10 cellular contexts compared by ENCODE assay signal in genomic region chr4:54085284-54085683, GRCh38. TPM values are rescaled to one million over a fixed set of nuclear protein-coding genes. Genes with fewer than 3 reads are reported as not detected.
DNase-seq lines count a peak whose midpoint lies in the region; ATAC-seq, FAIRE-seq and TF ChIP-seq lines count a peak whose summit lies in the region.
"Had no signal": no experiment of that assay in that cellular context is flagged by ENCODE, and none has a peak within 500 bp of the region (broad histone marks: within the 10 kb centered on the region; RNA-seq: fewer than 3 reads in every experiment).

No MANE protein-coding gene starts in this region.

- H3K27me3 ChIP-seq in HepG2 (ENCODE audit: control insufficient read depth in 1 of 2, insufficient read depth in 2 of 2, low read length in 2 of 2): no peaks in the 10 kb centered on the region
- H3K27me3 ChIP-seq in ascending aorta: no peaks in the 10 kb centered on the region

- H3K27ac ChIP-seq in HepG2 (ENCODE audit: extremely low read length, insufficient read depth, low read length) (peak overlapping the region; percentile 51), ascending aorta (no peak overlapping the region)

- no peak overlapping the region for H3K4me3 Mint-ChIP-seq in chondrocyte (ENCODE audit: unreplicated experiment)
- H3K4me3 Mint-ChIP-seq: activated CD4-positive, alpha-beta T cell treated with anti-CD3 and anti-CD28 coated beads, Interleukin-2, amount 10 ng/mL, durations not matched to agents 7 days and 5 days; natural killer cell treated with Interleukin-12 subunit alpha and Interleukin-12 subunit beta and Interleukin-15 and Interleukin-18, amount 100 ng/mL, for 72 hours had no signal

- CTCF ChIA-PET in HepG2 (lab: Yijun Ruan, JAX; ENCODE audit: low intra/inter-chr PET ratio, low total read pairs): no interaction called here

- no peak overlapping the region for H3K9ac ChIP-seq in HepG2 (ENCODE audit: insufficient read depth, low read depth, low read length)

- TF ChIP-seq RAD21 in HepG2 (CRISPR knock-in tag; IDR thresholded peaks at IDR 0.05): no peak

- ATAC-seq in HepG2: peak; percentile 84
- ATAC-seq in HG02973 (IDR thresholded peaks at IDR 0.05; ENCODE audit: unreplicated experiment): no peak
- ATAC-seq: natural killer cell treated with Interleukin-12 subunit alpha and Interleukin-12 subunit beta and Interleukin-15 and Interleukin-18, amount 100 ng/mL, for 72 hours had no signal

- TF ChIP-seq POLR2A in HepG2 (IDR thresholded peaks at IDR 0.05; ENCODE audit: insufficient read depth in 1 of 2, low read depth in 2 of 2, low read length in 2 of 2): no peak

- intact Hi-C loops in HepG2 (cut with micrococcal nuclease; ENCODE audit: unreplicated experiment): no loop called here
- intact Hi-C loops in ascending aorta (cut with DNase I): no loop called here

- peaks cover 35% of the 10 kb centered on the region for H3K4me1 Mint-ChIP-seq in chondrocyte (ENCODE audit: low read depth)
- H3K4me1 Mint-ChIP-seq: activated CD4-positive, alpha-beta T cell treated with anti-CD3 and anti-CD28 coated beads, Interleukin-2, amount 10 ng/mL, durations not matched to agents 7 days and 5 days had no signal

- BruUV-seq in HepG2 (replicated peaks; lab: Mats Ljungman, UMichigan): no TSS peak

- H3K9me3 Mint-ChIP-seq in chondrocyte (ENCODE audit: low read depth): no peaks in the 10 kb centered on the region
- H3K9me3 Mint-ChIP-seq: activated CD4-positive, alpha-beta T cell treated with anti-CD3 and anti-CD28 coated beads, Interleukin-2, amount 10 ng/mL, durations not matched to agents 7 days and 5 days; natural killer cell treated with Interleukin-12 subunit alpha and Interleukin-12 subunit beta and Interleukin-15 and Interleukin-18, amount 100 ng/mL, for 72 hours had no signal

- TF ChIP-seq CTCF in chondrocyte (IDR thresholded peaks at IDR 0.05) (no peak), HepG2 (CRISPR knock-in tag; IDR thresholded peaks at IDR 0.05) (no peak), ascending aorta (IDR thresholded peaks at IDR 0.05) (no peak)

- H3K27me3 Mint-ChIP-seq in chondrocyte (ENCODE audit: low read depth): no peaks in the 10 kb centered on the region

- in situ Hi-C loops in HepG2 (cut with HindIII; ENCODE audit: extremely low pct_ligation_motif_present, low pct_unique_long_range_greater_than_20kb): no loop called here

- FAIRE-seq in HepG2 (lab: Jason Lieb, UNC): peak; percentile 26

- no peak overlapping the region for H2AFZ ChIP-seq in HepG2 (ENCODE audit: low read length)

- no peak overlapping the region for H3K4me3 ChIP-seq in HepG2 (replicated peaks in 1 of 3; ENCODE audit: insufficient read depth in 1 of 3, low read depth in 2 of 3, low read length in 3 of 3)
- no peak overlapping the region for H3K4me3 ChIP-seq in ascending aorta

- no peaks in the 10 kb centered on the region for H3K79me2 ChIP-seq in HepG2 (ENCODE audit: insufficient read depth, low read length)

- H3K9me3 ChIP-seq in HepG2 (ENCODE audit: low read length) (no peaks in the 10 kb centered on the region), ascending aorta (no peaks in the 10 kb centered on the region)

- H3K27ac Mint-ChIP-seq in chondrocyte (ENCODE audit: unreplicated experiment): peak overlapping the region; percentile 20
- H3K27ac Mint-ChIP-seq: activated CD4-positive, alpha-beta T cell treated with anti-CD3 and anti-CD28 coated beads, Interleukin-2, amount 10 ng/mL, durations not matched to agents 7 days and 5 days; natural killer cell treated with Interleukin-12 subunit alpha and Interleukin-12 subunit beta and Interleukin-15 and Interleukin-18, amount 100 ng/mL, for 72 hours had no signal

- H3K4me2 ChIP-seq in HepG2 (ENCODE audit: low read depth, low read length): peak overlapping the region; percentile 9; the same call in 1 of the 2 replicates

- H3K36me3 Mint-ChIP-seq in chondrocyte (ENCODE audit: low read depth): no peaks in the 10 kb centered on the region
- H3K36me3 Mint-ChIP-seq: natural killer cell treated with Interleukin-12 subunit alpha and Interleukin-12 subunit beta and Interleukin-15 and Interleukin-18, amount 100 ng/mL, for 72 hours had no signal

- no peaks in the 10 kb centered on the region for H4K20me1 ChIP-seq in HepG2 (ENCODE audit: insufficient read depth, low read length)

- peak; percentile 88 for DNase-seq in AG08395 (ENCODE audit: low spot score)
- peak; percentile 35 for DNase-seq in MV-4-11 (lab: John Stamatoyannopoulos, UW)
- DNase-seq in chondrocyte (ENCODE audit: low spot score): no peak
- DNase-seq in HepG2 (ENCODE audit: low spot score): peak; percentile 91
- DNase-seq in ascending aorta (ENCODE audit: low spot score in 2 of 2): no peak
- no peak for DNase-seq in SKM-1 (lab: John Stamatoyannopoulos, UW; ENCODE audit: unreplicated experiment)
- no peak for DNase-seq in OCI-M2 (lab: John Stamatoyannopoulos, UW; ENCODE audit: unreplicated experiment)
- DNase-seq: activated CD4-positive, alpha-beta T cell treated with anti-CD3 and anti-CD28 coated beads, Interleukin-2, amount 10 ng/mL, durations not matched to agents 7 days and 5 days had no signal

- H3K36me3 ChIP-seq in HepG2 (replicated peaks in 1 of 2; ENCODE audit: control insufficient read depth in 1 of 2, insufficient read depth in 2 of 2, low read length in 2 of 2) (no peaks in the 10 kb centered on the region), ascending aorta (no peaks in the 10 kb centered on the region)

- H3K4me1 ChIP-seq in HepG2 (ENCODE audit: insufficient read depth, low read length) (peaks cover 49% of the 10 kb centered on the region), ascending aorta (peaks cover 0 to 9% of the 10 kb centered on the region in 2 donors)

- TF ChIP-seq EP300 in HepG2 (IDR thresholded peaks at IDR 0.05; ENCODE audit: low read depth in 2 of 2, low read length in 2 of 2) (peak in 1 of 2 experiments; percentile 32; a peak in 1 of 4 replicates), HepG2 (CRISPR knock-in tag; IDR thresholded peaks at IDR 0.05; ENCODE audit: borderline replicate concordance) (no peak)

- POLR2A ChIA-PET in HepG2 (lab: Yijun Ruan, JAX): interaction anchor here (0.8 to 1.2 kb wide), 4 partner anchors 15 to 23 kb away, joined by 3 to 4 read pairs (median 4); partner anchors contain the start of genes CHIC2 and GSX2

- whole genome bisulfite sequencing in HepG2 (ENCODE audit: low lambda C conversion rate): 15% methylated on average over 3 of the region's 3 CpGs

TF ChIP-seq in HepG2, 621 proteins besides CTCF, POLR2A, EP300 and RAD21 (continues in another document):
- TF ChIP-seq NFE2L1 (CRISPR knock-in tag; IDR thresholded peaks at IDR 0.05; ENCODE audit: borderline replicate concordance) (no peak), ZFP36 (IDR thresholded peaks at IDR 0.05; ENCODE audit: borderline replicate concordance, low read depth, low read length, partially characterized antibody) (no peak), ZNF563 (CRISPR knock-in tag; IDR thresholded peaks at IDR 0.05) (no peak)

RNA-seq across cellular contexts. Expression of gene GSX2, which starts 14.7 kb away (rescaled TPM):
- total RNA-seq in chondrocyte (not detected in 3 replicates), HepG2 (2016; rRNA removed; fragmentation: Illumina TruSeq; extraction: Trizol) (not detected in 2 replicates), ascending aorta (not detected)
- not detected in 2 replicates for total RNA-seq in HepG2 (2016; cell fraction: cytosol; rRNA removed; fragmentation: Illumina TruSeq; extraction: Trizol; ENCODE audit: low read depth)
- total RNA-seq in HepG2 (2016; cell fraction: insoluble cytoplasmic fraction; rRNA removed; fragmentation: Illumina TruSeq; extraction: Trizol): not detected in 2 replicates
- total RNA-seq in HepG2 (2016; cell fraction: membrane; rRNA removed; fragmentation: Illumina TruSeq; extraction: Trizol): not detected in 2 replicates
- not detected in 2 replicates for total RNA-seq in HepG2 (2016; cell fraction: nucleus; rRNA removed; fragmentation: Illumina TruSeq; extraction: Trizol)
- polyA plus RNA-seq in HepG2 (2011; rRNA removed): not detected in 2 replicates
- not detected in 2 replicates for polyA plus RNA-seq in HepG2 (2011; cell fraction: cytosol; rRNA removed)
- polyA plus RNA-seq in HepG2 (2011; cell fraction: nucleus; rRNA removed): not detected in 2 replicates
- polyA plus RNA-seq in HepG2 (2012): not detected in 2 replicates
- polyA plus RNA-seq in HepG2 (2016; cell fraction: cytosol; fragmentation: Illumina TruSeq; extraction: Trizol; ENCODE audit: low read depth): not detected in 2 replicates
- not detected in 2 replicates for polyA plus RNA-seq in HepG2 (2016; cell fraction: insoluble cytoplasmic fraction; fragmentation: Illumina TruSeq; extraction: Trizol; ENCODE audit: low read depth)
- polyA plus RNA-seq in HepG2 (2016; cell fraction: membrane; fragmentation: Illumina TruSeq; extraction: Trizol; ENCODE audit: low read depth): not detected in 2 replicates
- polyA plus RNA-seq in HepG2 (2016; cell fraction: nucleus; fragmentation: Illumina TruSeq; extraction: Trizol; ENCODE audit: insufficient read depth, low read depth): not detected in 2 replicates
- polyA minus RNA-seq in HepG2 (2011; rRNA and poly(A)+ RNA removed; ENCODE audit: low replicate concordance): not detected in 2 replicates
- not detected in 2 replicates for polyA minus RNA-seq in HepG2 (2011; cell fraction: cytosol; rRNA and poly(A)+ RNA removed)
- not detected in 2 replicates for polyA minus RNA-seq in HepG2 (2011; cell fraction: nucleus; rRNA and poly(A)+ RNA removed)
- total RNA-seq: activated CD4-positive, alpha-beta T cell treated with anti-CD3 and anti-CD28 coated beads, Interleukin-2, amount 10 ng/mL, durations not matched to agents 7 days and 5 days; natural killer cell treated with Interleukin-12 subunit alpha and Interleukin-12 subunit beta and Interleukin-15 and Interleukin-18, amount 100 ng/mL, for 72 hours had no signal

RNA-seq across cellular contexts. Expression of gene CHIC2, which starts 20.9 kb away (rescaled TPM):
- total RNA-seq in chondrocyte: 31.3 to 38.5 TPM (median 36.1 TPM) in 3 replicates
- total RNA-seq in HepG2 (2016; rRNA removed; fragmentation: Illumina TruSeq; extraction: Trizol): 16.6 and 17.2 TPM in 2 replicates
- 27.0 and 31.5 TPM in 2 replicates for total RNA-seq in HepG2 (2016; cell fraction: cytosol; rRNA removed; fragmentation: Illumina TruSeq; extraction: Trizol; ENCODE audit: low read depth)
- total RNA-seq in HepG2 (2016; cell fraction: insoluble cytoplasmic fraction; rRNA removed; fragmentation: Illumina TruSeq; extraction: Trizol): 18.8 and 19.3 TPM in 2 replicates
- 33.0 and 34.2 TPM in 2 replicates for total RNA-seq in HepG2 (2016; cell fraction: membrane; rRNA removed; fragmentation: Illumina TruSeq; extraction: Trizol)
- total RNA-seq in HepG2 (2016; cell fraction: nucleus; rRNA removed; fragmentation: Illumina TruSeq; extraction: Trizol): 10.2 and 11.4 TPM in 2 replicates
- polyA plus RNA-seq in HepG2 (2011; rRNA removed): 8.4 and 10.0 TPM in 2 replicates
- 9.5 and 9.8 TPM in 2 replicates for polyA plus RNA-seq in HepG2 (2011; cell fraction: cytosol; rRNA removed)
- 8.4 and 9.8 TPM in 2 replicates for polyA plus RNA-seq in HepG2 (2011; cell fraction: nucleus; rRNA removed)
- polyA plus RNA-seq in HepG2 (2012): 9.2 and 11.5 TPM in 2 replicates
- 20.0 and 21.8 TPM in 2 replicates for polyA plus RNA-seq in HepG2 (2016; cell fraction: cytosol; fragmentation: Illumina TruSeq; extraction: Trizol; ENCODE audit: low read depth)
- 9.4 and 14.0 TPM in 2 replicates for polyA plus RNA-seq in HepG2 (2016; cell fraction: insoluble cytoplasmic fraction; fragmentation: Illumina TruSeq; extraction: Trizol; ENCODE audit: low read depth)
- polyA plus RNA-seq in HepG2 (2016; cell fraction: membrane; fragmentation: Illumina TruSeq; extraction: Trizol; ENCODE audit: low read depth): 20.0 and 26.0 TPM in 2 replicates
- polyA plus RNA-seq in HepG2 (2016; cell fraction: nucleus; fragmentation: Illumina TruSeq; extraction: Trizol; ENCODE audit: insufficient read depth, low read depth): 8.3 and 12.4 TPM in 2 replicates
- 2.2 and 8.7 TPM in 2 replicates for polyA minus RNA-seq in HepG2 (2011; rRNA and poly(A)+ RNA removed; ENCODE audit: low replicate concordance)
- 13.7 and 17.7 TPM in 2 replicates for polyA minus RNA-seq in HepG2 (2011; cell fraction: cytosol; rRNA and poly(A)+ RNA removed)
- 39.3 and 58.1 TPM in 2 replicates for polyA minus RNA-seq in HepG2 (2011; cell fraction: nucleus; rRNA and poly(A)+ RNA removed)
- 34.1 TPM for total RNA-seq in ascending aorta

Comparison
In these comparisons a context has a peak if more than half of its experiments do, and no peak if none do; other contexts are left out.
1. DNase-seq: peak in AG08395 (single experiment), MV-4-11 (single experiment) and HepG2 (single experiment); none in chondrocyte (single experiment), ascending aorta (0 of 2), SKM-1 (single experiment) and OCI-M2 (single experiment).